In genomic region chr15:94655249-94655648, GRCh38 we compare ENCODE assay signal across 23 cellular contexts.
DNase-seq lines count a peak whose midpoint lies in the region; ATAC-seq and TF ChIP-seq lines count a peak whose summit lies in the region.
"Had no signal": no experiment of that assay in that cellular context is flagged by ENCODE, and none has a peak within 500 bp of the region (broad histone marks: within the 10 kb centered on the region; RNA-seq: fewer than 3 reads in every experiment).

No MANE protein-coding gene starts in this region.

- no peak overlapping the region for H3K4me2 ChIP-seq in mammary epithelial cell (ENCODE audit: insufficient read depth, low read depth, low read length)
- H3K4me2 ChIP-seq: BLaER1 had no signal

- BruUV-seq in mammary epithelial cell (replicated peaks; lab: Mats Ljungman, UMichigan) (no TSS peak), MCF 10A (replicated peaks; lab: Mats Ljungman, UMichigan) (no TSS peak)

- no peaks in the 10 kb centered on the region for H3K79me2 ChIP-seq in mammary epithelial cell (ENCODE audit: insufficient read depth, low read length)

- H3K9me3 ChIP-seq in mammary epithelial cell (replicated peaks; ENCODE audit: insufficient read depth, low read length) (no peaks in the 10 kb centered on the region), esophagus muscularis mucosa (no peaks in the 10 kb centered on the region)
- H3K9me3 ChIP-seq: BE2C, BLaER1 had no signal

- intact Hi-C loops in mammary epithelial cell (cut with micrococcal nuclease) (loop anchor here (5.0 kb wide), 1 partner anchor 243 kb away; no protein-coding TSS in a partner anchor), MCF 10A (cut with micrococcal nuclease) (no loop called here), esophagus muscularis mucosa (cut with DNase I) (no loop called here)

- TF ChIP-seq EP300 in esophagus muscularis mucosa (IDR thresholded peaks at IDR 0.05): no peak

- H3K4me1 Mint-ChIP-seq in MCF 10A (ENCODE audit: insufficient read depth, unreplicated experiment): no peaks in the 10 kb centered on the region
- H3K4me1 Mint-ChIP-seq: CD14-positive monocyte; CD4-positive, alpha-beta memory T cell; CD4-positive, CD25-positive, alpha-beta regulatory T cell; CD8-positive, alpha-beta memory T cell had no signal

- TF ChIP-seq CTCF in mammary epithelial cell (conservative IDR thresholded peaks at IDR 0.05 in 1 of 2, IDR thresholded peaks at IDR 0.05 in 1 of 2; ENCODE audit: extremely low read depth in 1 of 2, insufficient read depth in 1 of 2, low read depth in 1 of 2, low read length in 2 of 2): no peak
- TF ChIP-seq CTCF in MCF 10A (IDR thresholded peaks at IDR 0.05; ENCODE audit: unreplicated experiment): no peak
- TF ChIP-seq CTCF in esophagus muscularis mucosa (IDR thresholded peaks at IDR 0.05): no peak

- POLR2A ChIA-PET in MCF 10A (lab: Yijun Ruan, JAX): no interaction called here

- H3K4me3 Mint-ChIP-seq in MCF 10A (ENCODE audit: unreplicated experiment): no peak overlapping the region
- H3K4me3 Mint-ChIP-seq: CD14-positive monocyte; CD4-positive, alpha-beta memory T cell; CD4-positive, CD25-positive, alpha-beta regulatory T cell; CD8-positive, alpha-beta memory T cell had no signal

- no peak for ATAC-seq in GM19397 (IDR thresholded peaks at IDR 0.05; ENCODE audit: unreplicated experiment)
- no peak for ATAC-seq in GM21381 (IDR thresholded peaks at IDR 0.05; ENCODE audit: unreplicated experiment)
- ATAC-seq: GM12878 had no signal

- H3K27me3 Mint-ChIP-seq in MCF 10A (ENCODE audit: insufficient read depth, unreplicated experiment): peaks cover 14% of the 10 kb centered on the region
- H3K27me3 Mint-ChIP-seq: CD4-positive, CD25-positive, alpha-beta regulatory T cell had no signal

- H3K36me3 ChIP-seq in mammary epithelial cell (ENCODE audit: insufficient read depth, low read length) (no peaks in the 10 kb centered on the region), esophagus muscularis mucosa (no peaks in the 10 kb centered on the region)
- H3K36me3 ChIP-seq: BE2C, BLaER1 had no signal

- no peaks in the 10 kb centered on the region for H3K36me3 Mint-ChIP-seq in MCF 10A (ENCODE audit: insufficient read depth, unreplicated experiment)
- H3K36me3 Mint-ChIP-seq: CD14-positive monocyte; CD4-positive, alpha-beta memory T cell; CD4-positive, CD25-positive, alpha-beta regulatory T cell had no signal

- no peak overlapping the region for H2AFZ ChIP-seq in mammary epithelial cell (ENCODE audit: low read depth, low read length)

- H3K4me1 ChIP-seq in mammary epithelial cell (ENCODE audit: insufficient read depth, low read length): no peaks in the 10 kb centered on the region
- peaks cover 0 to 7% (median 2%) of the 10 kb centered on the region in 4 donors for H3K4me1 ChIP-seq in esophagus muscularis mucosa
- H3K4me1 ChIP-seq: BE2C, BLaER1 had no signal

- peak; percentile 6 for DNase-seq in mammary epithelial cell
- DNase-seq in MCF 10A (ENCODE audit: unreplicated experiment): no peak
- DNase-seq in esophagus muscularis mucosa (ENCODE audit: extremely low spot score): peak; percentile 89
- DNase-seq: 8988T; ACHN; BE2C; C1 segment of cervical spinal cord; CD4-positive, alpha-beta memory T cell; CD4-positive, CD25-positive, alpha-beta regulatory T cell; CD8-positive, alpha-beta memory T cell; COR-L47; DMS 273 treated with DMSO at 0.1 percent for 48 hours; DMS153; DMS53; DMS79; DND-41; EL; GDM1 had no signal

- dilution Hi-C loops in mammary epithelial cell (cut with HindIII; ENCODE audit: low sequenced_read_pairs): no loop called here

- CTCF ChIA-PET in mammary epithelial cell (lab: Charles Lee; ENCODE audit: low non-redundant PET): no interaction called here
- CTCF ChIA-PET in MCF 10A (lab: Yijun Ruan, JAX): no interaction called here

- H4K20me1 ChIP-seq in mammary epithelial cell (ENCODE audit: insufficient read depth, low read length): no peaks in the 10 kb centered on the region
- H4K20me1 ChIP-seq: BLaER1 had no signal

- H3K9me3 Mint-ChIP-seq in MCF 10A (ENCODE audit: unreplicated experiment): no peaks in the 10 kb centered on the region

- in situ Hi-C loops in mammary epithelial cell (cut with MboI; ENCODE audit: low sequenced_read_pairs in 2 of 2): loop anchor here (25.0 kb wide), 3 partner anchors 607 to 1682 kb away; partner anchors contain the start of gene NR2F2 (in 1 of the 2)

- no peak for TF ChIP-seq POLR2A in esophagus muscularis mucosa (IDR thresholded peaks at IDR 0.05; ENCODE audit: low read depth)

- WGBS in mammary epithelial cell (ENCODE audit: low coverage, missing lambda C conversion rate): 57% methylated on average over 3 of the region's 7 CpGs
- 89% methylated on average over 3 of the region's 7 CpGs for WGBS in esophagus muscularis mucosa

- H3K27ac Mint-ChIP-seq in MCF 10A (ENCODE audit: low read depth, unreplicated experiment): no peak overlapping the region
- H3K27ac Mint-ChIP-seq: CD14-positive monocyte; CD4-positive, alpha-beta memory T cell; CD4-positive, CD25-positive, alpha-beta regulatory T cell; CD8-positive, alpha-beta memory T cell had no signal

- peaks cover 2% of the 10 kb centered on the region for H3K27me3 ChIP-seq in mammary epithelial cell (ENCODE audit: insufficient read depth, low read length)
- no peaks in the 10 kb centered on the region for H3K27me3 ChIP-seq in esophagus muscularis mucosa
- H3K27me3 ChIP-seq: BLaER1 had no signal

- H3K27ac ChIP-seq in mammary epithelial cell (ENCODE audit: insufficient read depth, low read depth, low read length) (no peak overlapping the region), esophagus muscularis mucosa (replicated peaks in 1 of 4) (no peak overlapping the region)
- H3K27ac ChIP-seq: BLaER1 had no signal

- no peak overlapping the region for H3K4me3 ChIP-seq in mammary epithelial cell (replicated peaks in 1 of 3; ENCODE audit: insufficient read depth in 1 of 3, low read depth in 2 of 3, low read length in 3 of 3)
- no peak overlapping the region for H3K4me3 ChIP-seq in esophagus muscularis mucosa
- H3K4me3 ChIP-seq: BLaER1, GM12878 had no signal

- H3K9ac ChIP-seq in mammary epithelial cell (ENCODE audit: insufficient read depth, low read length): no peak overlapping the region
- H3K9ac ChIP-seq: BLaER1 had no signal
